ENCODE assay signal across 31 cellular contexts in the genomic region with DNA sequence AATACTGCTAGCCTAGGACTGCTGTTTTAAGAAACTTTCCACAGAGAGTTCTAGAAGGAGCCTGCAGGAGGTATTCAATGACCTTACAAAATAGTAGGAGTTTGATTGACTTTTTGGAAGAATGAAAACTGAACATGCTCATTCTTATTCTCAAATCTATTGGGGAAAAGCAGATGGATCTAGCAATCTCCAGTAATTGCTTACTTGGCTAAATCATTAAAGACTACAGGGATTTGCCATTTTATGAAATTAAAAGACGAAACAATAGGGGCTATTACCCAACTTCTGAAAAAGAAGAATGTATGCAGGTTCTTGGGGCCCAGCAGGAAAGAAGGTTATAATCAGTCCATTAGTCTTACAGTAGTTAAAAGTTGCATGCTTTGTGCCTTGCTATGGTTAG. TPM values are rescaled to one million over a fixed set of nuclear protein-coding genes. Genes with fewer than 3 reads are reported as not detected.
"Had no signal": no experiment of that assay in that cellular context is flagged by ENCODE, and none has a peak within 500 bp of the region (broad histone marks: within the 10 kb centered on the region; RNA-seq: fewer than 3 reads in every experiment).

No MANE protein-coding gene starts in this region.

- H3K36me3 Mint-ChIP-seq: immature natural killer cell; memory B cell; mesothelial cell of epicardium; naive B cell; naive thymus-derived CD4-positive, alpha-beta T cell had no signal

- H3K27ac ChIP-seq: hepatocyte, left lung, left ventricle myocardium inferior, lower lobe of right lung had no signal

- H3K4me3 Mint-ChIP-seq: immature natural killer cell; memory B cell; mesothelial cell of epicardium; naive B cell; naive thymus-derived CD4-positive, alpha-beta T cell had no signal

- H3K4me2 ChIP-seq: hepatocyte had no signal

- H3K27me3 ChIP-seq: hepatocyte, left lung had no signal

- H3K9me3 ChIP-seq: left lung, left ventricle myocardium inferior, lower lobe of right lung, mucosa of descending colon had no signal

- H2AFZ ChIP-seq: hepatocyte had no signal

- H3K9me3 Mint-ChIP-seq: memory B cell, mesothelial cell of epicardium, naive B cell had no signal

- H3K79me2 ChIP-seq: hepatocyte had no signal

- H3K36me3 ChIP-seq: left lung, left ventricle myocardium inferior, lower lobe of right lung had no signal

- H3K4me1 ChIP-seq: left lung, left ventricle myocardium inferior, lower lobe of right lung had no signal

- H3K4me1 Mint-ChIP-seq: immature natural killer cell; memory B cell; mesothelial cell of epicardium; naive B cell; naive thymus-derived CD4-positive, alpha-beta T cell had no signal

- H3K27ac Mint-ChIP-seq: immature natural killer cell; memory B cell; mesothelial cell of epicardium; naive B cell; naive thymus-derived CD4-positive, alpha-beta T cell had no signal

- ATAC-seq: left cardiac atrium; left colon; left lobe of liver; left lung; left ventricle myocardium superior; lower lobe of right lung; mucosa of descending colon; naive thymus-derived CD4-positive, alpha-beta T cell had no signal

- FAIRE-seq: islet of Langerhans, keratinocyte, kidney had no signal

- DNase-seq: hippocampal formation; hypothalamus; immature natural killer cell; islet precursor cell; kidney glomerular epithelial cell; left cardiac atrium; left colon; left lung; left ventricle myocardium inferior; left ventricle myocardium superior; lower lobe of right lung; mammary epithelial cell; mesenchymal stem cell; mesendoderm; midbrain; mucosa of descending colon; naive B cell; naive thymus-derived CD4-positive, alpha-beta T cell had no signal

- H3K4me3 ChIP-seq: hepatocyte, left lung, left ventricle myocardium inferior, lower lobe of right lung, lung, mucosa of descending colon had no signal

RNA-seq across cellular contexts. Expression of gene PEX5L, which starts 29.9 kb away (rescaled TPM):
- total RNA-seq: kidney, left colon, left lobe of liver, left lung, liver, lower leg skin, lower lobe of right lung, lung microvascular endothelial cell, mesenteric fat pad, mononuclear cell had no signal
- polyA plus RNA-seq: immature natural killer cell had no signal
